8 cellular contexts compared by ENCODE assay signal in genomic region chr14:89417111-89417468, GRCh38. TPM values are rescaled to one million over a fixed set of nuclear protein-coding genes. Genes with fewer than 3 reads are reported as not detected.
DNase-seq lines count a peak whose midpoint lies in the region; ATAC-seq and TF ChIP-seq lines count a peak whose summit lies in the region.

Gene FOXN3, minus strand, starts transcription at chr14:89417233. Its CDS starts 4,757 bp downstream, at chr14:89412476.

- TF ChIP-seq POLR2A in GM18951 (IDR thresholded peaks at IDR 0.05; ENCODE audit: extremely low read depth, insufficient read depth, insufficient read length) = peak; percentile 42

- peak; percentile 52 for ATAC-seq in HG03280 (IDR thresholded peaks at IDR 0.05; ENCODE audit: unreplicated experiment)

- in situ Hi-C loops in GM18951 (cut with MboI; ENCODE audit: low sequenced_read_pairs, unreplicated experiment) = loop anchor here (25.0 kb wide), 1 partner anchor 380 kb away; no protein-coding TSS in a partner anchor

- DNase-seq in AG08396 (ENCODE audit: low spot score) = peak; percentile 92
- peak; percentile 90 for DNase-seq in NCI-H460 (ENCODE audit: extremely low read depth, low read depth)
- peak; percentile 76 for DNase-seq in activated CD4-positive, alpha-beta T cell treated with anti-CD3 and anti-CD28 coated beads for 24 hours (ENCODE audit: low read depth in 2 of 2)
- peak; percentile 94 for DNase-seq in cerebellum (ENCODE audit: low spot score)
- peak; percentile 62 for DNase-seq in kidney glomerular epithelial cell (lab: John Stamatoyannopoulos, UW)
- peak; percentile 81 to 85 for DNase-seq in stimulated activated CD4-positive, alpha-beta T cell treated with anti-CD3 and anti-CD28 coated beads, Interleukin-15, amount 100 ng/mL, for 48 hours (ENCODE audit: low read depth in 2 of 2)

RNA-seq across cellular contexts. Expression of gene FOXN3, which starts in this region (rescaled TPM):
- total RNA-seq in NCI-H460 (2014; rRNA removed; shearing (Covaris generic)) = 7.9 and 8.7 TPM in 2 replicates
- 0.63 and 1.0 TPM in 2 replicates for polyA plus RNA-seq in NCI-H460 (2014; cell fraction: nucleus; rRNA removed)
- 57.6 TPM for total RNA-seq in cerebellum

Comparison
In these comparisons a context has a peak if more than half of its experiments do, and no peak if none do; other contexts are left out.
1. Peak in every context shown above with its lines: DNase-seq and ATAC-seq.